ENCODE assay signal across 22 cellular contexts in the genomic region with DNA sequence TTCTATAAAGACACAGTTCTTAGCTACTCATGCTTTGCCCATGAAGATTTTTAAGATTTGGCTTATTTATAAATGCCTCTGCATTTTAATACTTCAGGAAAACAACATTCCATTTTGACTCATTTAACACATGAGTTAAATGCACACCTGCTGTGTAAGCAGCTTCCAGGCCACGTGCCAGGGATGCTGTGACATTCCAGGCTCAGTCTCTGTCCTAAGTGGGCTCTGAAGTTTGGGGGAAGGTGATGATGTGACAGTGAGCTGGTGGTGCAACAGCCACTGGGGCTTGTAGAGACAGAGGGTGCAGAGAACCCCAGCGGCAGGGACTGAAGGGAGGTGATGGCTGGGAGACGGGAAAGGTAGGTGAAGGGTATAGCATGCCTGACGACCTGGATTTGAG.
"Had no signal": no experiment of that assay in that cellular context is flagged by ENCODE, and none has a peak within 500 bp of the region (broad histone marks: within the 10 kb centered on the region; RNA-seq: fewer than 3 reads in every experiment).

No MANE protein-coding gene starts in this region.

- H3K4me3 Mint-ChIP-seq: activated CD4-positive, alpha-beta T cell treated with anti-CD3 and anti-CD28 coated beads, Interleukin-2, amount 10 ng/mL, durations not matched to agents 7 days and 5 days; activated CD8-positive, alpha-beta T cell treated with anti-CD3 and anti-CD28 coated beads for 36 hours; activated naive CD8-positive, alpha-beta T cell treated with anti-CD3 and anti-CD28 coated beads for 36 hours; activated T-cell treated with anti-CD3 and anti-CD28 coated beads, Interleukin-2, amount 50 U/mL, for 24 hours; nephron; stimulated activated naive CD8-positive, alpha-beta T cell treated with anti-CD3 and anti-CD28 coated beads, Interleukin-15, amount 100 ng/mL, for 72 hours had no signal

- H3K9me3 ChIP-seq: gastroesophageal sphincter, right atrium auricular region, tibial artery had no signal

- H3K36me3 Mint-ChIP-seq: activated naive CD8-positive, alpha-beta T cell treated with anti-CD3 and anti-CD28 coated beads for 36 hours had no signal

- H3K36me3 ChIP-seq: right atrium auricular region, tibial artery had no signal

- DNase-seq: activated CD4-positive, alpha-beta T cell treated with anti-CD3 and anti-CD28 coated beads, Interleukin-2, amount 10 ng/mL, durations not matched to agents 7 days and 5 days; activated CD4-positive, CD25-positive, alpha-beta regulatory T cell treated with anti-CD3 and anti-CD28 coated beads, Interleukin-2, amount 50 U/mL, for 72 hours; activated CD8-positive, alpha-beta T cell treated with anti-CD3 and anti-CD28 coated beads for 36 hours; activated naive CD4-positive, alpha-beta T cell; activated naive CD8-positive, alpha-beta T cell treated with anti-CD3 and anti-CD28 coated beads for 36 hours; activated T-cell treated with anti-CD3 and anti-CD28 coated beads, Interleukin-2, amount 50 U/mL, for 24 hours; amniotic stem cell; cerebellar nuclear complex; head of caudate nucleus; islet precursor cell; left cardiac atrium; stimulated activated CD4-positive, alpha-beta T cell treated with anti-CD3 and anti-CD28 coated beads, Interleukin-12 subunit alpha, Interleukin-12 subunit beta, amount 100 ng/mL, for 4 hours; stimulated activated CD4-positive, alpha-beta T cell treated with anti-CD3 and anti-CD28 coated beads, Interleukin-4, amount 100 ng/mL, for 4 hours; stimulated activated naive CD8-positive, alpha-beta T cell treated with anti-CD3 and anti-CD28 coated beads, Interleukin-15, amount 100 ng/mL, for 72 hours; tibial artery had no signal

- H3K9me3 Mint-ChIP-seq: activated CD4-positive, alpha-beta T cell treated with anti-CD3 and anti-CD28 coated beads, Interleukin-2, amount 10 ng/mL, durations not matched to agents 7 days and 5 days; activated CD8-positive, alpha-beta T cell treated with anti-CD3 and anti-CD28 coated beads for 36 hours; activated naive CD8-positive, alpha-beta T cell treated with anti-CD3 and anti-CD28 coated beads for 36 hours; activated T-cell treated with anti-CD3 and anti-CD28 coated beads, Interleukin-2, amount 50 U/mL, for 24 hours; activated T-helper 2 cell treated with anti-CD3 and anti-CD28 coated beads, Interferon-gamma antibody, Interleukin-2, Interleukin-4, amounts not matched to agents 10 μg/mL and 5 μg/mL and 100 μg/mL, durations not matched to agents 14 hours and 24 hours and 36 hours; nephron; stimulated activated naive CD8-positive, alpha-beta T cell treated with anti-CD3 and anti-CD28 coated beads, Interleukin-15, amount 100 ng/mL, for 72 hours had no signal

- H3K27me3 Mint-ChIP-seq: activated CD4-positive, alpha-beta T cell treated with anti-CD3 and anti-CD28 coated beads, Interleukin-2, amount 10 ng/mL, durations not matched to agents 7 days and 5 days; activated CD8-positive, alpha-beta T cell treated with anti-CD3 and anti-CD28 coated beads for 36 hours; progenitor cell of endocrine pancreas had no signal

- H3K27ac Mint-ChIP-seq: activated CD4-positive, alpha-beta T cell treated with anti-CD3 and anti-CD28 coated beads, Interleukin-2, amount 10 ng/mL, durations not matched to agents 7 days and 5 days; activated CD8-positive, alpha-beta T cell treated with anti-CD3 and anti-CD28 coated beads for 36 hours; activated naive CD8-positive, alpha-beta T cell treated with anti-CD3 and anti-CD28 coated beads for 36 hours; activated T-cell treated with anti-CD3 and anti-CD28 coated beads, Interleukin-2, amount 50 U/mL, for 24 hours; activated T-helper 2 cell treated with anti-CD3 and anti-CD28 coated beads, Interferon-gamma antibody, Interleukin-2, Interleukin-4, amounts not matched to agents 10 μg/mL and 5 μg/mL and 100 μg/mL, durations not matched to agents 14 hours and 24 hours and 36 hours; nephron; progenitor cell of endocrine pancreas had no signal

- ATAC-seq: activated CD8-positive, alpha-beta T cell treated with anti-CD3 and anti-CD28 coated beads for 36 hours; gastroesophageal sphincter; left cardiac atrium; stimulated activated naive CD8-positive, alpha-beta T cell treated with anti-CD3 and anti-CD28 coated beads, Interleukin-15, amount 100 ng/mL, for 72 hours had no signal

- H3K27ac ChIP-seq: coronary artery, gastroesophageal sphincter, right atrium auricular region, tibial artery, VCaP had no signal

- H3K27me3 ChIP-seq: gastroesophageal sphincter, right atrium auricular region, tibial artery had no signal

- H3K4me3 ChIP-seq: coronary artery, gastroesophageal sphincter, right atrium auricular region, tibial artery had no signal

- H3K4me1 ChIP-seq: gastroesophageal sphincter, right atrium auricular region had no signal
